In the genomic region with DNA sequence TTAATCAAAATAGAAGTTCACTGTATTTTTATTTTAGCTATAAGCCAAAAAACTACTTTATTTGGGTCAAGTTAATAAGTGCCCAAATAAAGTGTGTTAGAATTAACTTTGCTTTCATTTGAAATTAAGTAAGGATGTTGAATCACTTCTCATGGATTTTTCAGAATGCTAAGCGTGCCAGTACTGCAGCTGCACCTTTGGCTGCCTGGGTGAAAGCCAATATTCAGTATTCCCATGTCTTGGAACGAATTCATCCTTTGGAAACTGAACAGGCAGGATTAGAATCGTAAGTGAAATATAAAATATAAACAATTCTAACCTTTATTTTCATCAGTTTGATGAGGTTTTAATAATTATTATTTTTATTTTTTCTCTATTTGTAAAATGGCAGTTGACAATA, we compare ENCODE assay signal across 28 cellular contexts.
"Had no signal": no experiment of that assay in that cellular context is flagged by ENCODE, and none has a peak within 500 bp of the region (broad histone marks: within the 10 kb centered on the region; RNA-seq: fewer than 3 reads in every experiment).

No MANE protein-coding gene starts in this region.

- FAIRE-seq: bronchial epithelial cell had no signal

- H3K4me3 ChIP-seq: hepatocyte, left lung, skin epidermis, stomach, suprapubic skin, tibial nerve had no signal

- DNase-seq: activated CD4-positive, alpha-beta T cell treated with anti-CD3 and anti-CD28 coated beads, Interleukin-2, amount 10 ng/mL, durations not matched to agents 7 days and 5 days; activated CD4-positive, CD25-positive, alpha-beta regulatory T cell treated with anti-CD3 and anti-CD28 coated beads, Interleukin-2, amount 50 U/mL, for 72 hours; activated CD8-positive, alpha-beta memory T cell treated with anti-CD3 and anti-CD28 coated beads, Interleukin-2, amount 10 ng/mL, durations not matched to agents 7 days and 5 days; activated CD8-positive, alpha-beta T cell treated with anti-CD3 and anti-CD28 coated beads for 36 hours; activated effector memory CD4-positive, alpha-beta T cell treated with anti-CD3 and anti-CD28 coated beads, Interleukin-2, amount 50 U/mL, for 16 hours; activated T-cell treated with anti-CD3 and anti-CD28 coated beads for 4 hours; anterior cingulate cortex; cerebellar nuclear complex; cortex of kidney; foreskin melanocyte; glutamatergic neuron; immature natural killer cell; kidney glomerular epithelial cell; left lung; occipital lobe; stimulated activated CD4-positive, alpha-beta T cell treated with anti-CD3 and anti-CD28 coated beads, Interleukin-1b, Interleukin-23, amount 100 ng/mL, for 48 hours; stomach; WERI-Rb-1 had no signal

- H3K27ac Mint-ChIP-seq: activated CD4-positive, alpha-beta T cell treated with anti-CD3 and anti-CD28 coated beads, Interleukin-2, amount 10 ng/mL, durations not matched to agents 7 days and 5 days; activated CD8-positive, alpha-beta memory T cell treated with anti-CD3 and anti-CD28 coated beads, Interleukin-2, amount 10 ng/mL, durations not matched to agents 7 days and 5 days; activated CD8-positive, alpha-beta T cell treated with anti-CD3 and anti-CD28 coated beads for 36 hours; activated naive CD4-positive, alpha-beta T cell treated with anti-CD3 and anti-CD28 coated beads, Interleukin-2, amount 50 U/mL, for 24 hours; immature natural killer cell; stimulated activated effector memory CD8-positive, alpha-beta T cell treated with anti-CD3 and anti-CD28 coated beads, Interleukin-12 subunit alpha, Interleukin-12 subunit beta, amount 100 ng/mL, for 72 hours had no signal

- H3K36me3 Mint-ChIP-seq: activated CD8-positive, alpha-beta memory T cell treated with anti-CD3 and anti-CD28 coated beads, Interleukin-2, amount 10 ng/mL, durations not matched to agents 7 days and 5 days; activated naive CD4-positive, alpha-beta T cell treated with anti-CD3 and anti-CD28 coated beads, Interleukin-2, amount 50 U/mL, for 24 hours; stimulated activated effector memory CD8-positive, alpha-beta T cell treated with anti-CD3 and anti-CD28 coated beads, Interleukin-12 subunit alpha, Interleukin-12 subunit beta, amount 100 ng/mL, for 72 hours had no signal

- H3K4me1 Mint-ChIP-seq: activated CD4-positive, alpha-beta T cell treated with anti-CD3 and anti-CD28 coated beads, Interleukin-2, amount 10 ng/mL, durations not matched to agents 7 days and 5 days; activated CD8-positive, alpha-beta memory T cell treated with anti-CD3 and anti-CD28 coated beads, Interleukin-2, amount 10 ng/mL, durations not matched to agents 7 days and 5 days; activated naive CD4-positive, alpha-beta T cell treated with anti-CD3 and anti-CD28 coated beads, Interleukin-2, amount 50 U/mL, for 24 hours; immature natural killer cell; neural crest cell; stimulated activated effector memory CD8-positive, alpha-beta T cell treated with anti-CD3 and anti-CD28 coated beads, Interleukin-12 subunit alpha, Interleukin-12 subunit beta, amount 100 ng/mL, for 72 hours had no signal

- H3K27me3 Mint-ChIP-seq: activated CD4-positive, alpha-beta T cell treated with anti-CD3 and anti-CD28 coated beads, Interleukin-2, amount 10 ng/mL, durations not matched to agents 7 days and 5 days; activated CD8-positive, alpha-beta memory T cell treated with anti-CD3 and anti-CD28 coated beads, Interleukin-2, amount 10 ng/mL, durations not matched to agents 7 days and 5 days; activated CD8-positive, alpha-beta T cell treated with anti-CD3 and anti-CD28 coated beads for 36 hours; activated naive CD4-positive, alpha-beta T cell treated with anti-CD3 and anti-CD28 coated beads, Interleukin-2, amount 50 U/mL, for 24 hours had no signal

- ATAC-seq: activated CD8-positive, alpha-beta memory T cell treated with anti-CD3 and anti-CD28 coated beads, Interleukin-2, amount 10 ng/mL, durations not matched to agents 7 days and 5 days; activated CD8-positive, alpha-beta T cell treated with anti-CD3 and anti-CD28 coated beads for 36 hours; left lung; SK-N-SH treated with all-trans-retinoic acid at 6 μM for 48 hours; stimulated activated effector memory CD8-positive, alpha-beta T cell treated with anti-CD3 and anti-CD28 coated beads, Interleukin-12 subunit alpha, Interleukin-12 subunit beta, amount 100 ng/mL, for 72 hours had no signal

- H3K4me1 ChIP-seq: left lung, suprapubic skin, tibial nerve had no signal

- H3K4me3 Mint-ChIP-seq: activated CD4-positive, alpha-beta T cell treated with anti-CD3 and anti-CD28 coated beads, Interleukin-2, amount 10 ng/mL, durations not matched to agents 7 days and 5 days; activated CD8-positive, alpha-beta memory T cell treated with anti-CD3 and anti-CD28 coated beads, Interleukin-2, amount 10 ng/mL, durations not matched to agents 7 days and 5 days; activated CD8-positive, alpha-beta T cell treated with anti-CD3 and anti-CD28 coated beads for 36 hours; activated naive CD4-positive, alpha-beta T cell treated with anti-CD3 and anti-CD28 coated beads, Interleukin-2, amount 50 U/mL, for 24 hours; immature natural killer cell; neural crest cell; stimulated activated effector memory CD8-positive, alpha-beta T cell treated with anti-CD3 and anti-CD28 coated beads, Interleukin-12 subunit alpha, Interleukin-12 subunit beta, amount 100 ng/mL, for 72 hours had no signal

- H3K27me3 ChIP-seq: hepatocyte, left lung, stomach, suprapubic skin, tibial nerve had no signal

- H3K27ac ChIP-seq: epithelial cell of prostate, hepatocyte, left lung, skin epidermis, stomach, suprapubic skin, tibial nerve, WERI-Rb-1 had no signal

- H3K9me3 Mint-ChIP-seq: activated CD4-positive, alpha-beta T cell treated with anti-CD3 and anti-CD28 coated beads, Interleukin-2, amount 10 ng/mL, durations not matched to agents 7 days and 5 days; activated CD8-positive, alpha-beta T cell treated with anti-CD3 and anti-CD28 coated beads for 36 hours; activated naive CD4-positive, alpha-beta T cell treated with anti-CD3 and anti-CD28 coated beads, Interleukin-2, amount 50 U/mL, for 24 hours; neural crest cell; stimulated activated effector memory CD8-positive, alpha-beta T cell treated with anti-CD3 and anti-CD28 coated beads, Interleukin-12 subunit alpha, Interleukin-12 subunit beta, amount 100 ng/mL, for 72 hours had no signal

- H3K9me3 ChIP-seq: left lung, stomach, suprapubic skin, tibial nerve had no signal
